8 cellular contexts compared by ENCODE assay signal in the genomic region with DNA sequence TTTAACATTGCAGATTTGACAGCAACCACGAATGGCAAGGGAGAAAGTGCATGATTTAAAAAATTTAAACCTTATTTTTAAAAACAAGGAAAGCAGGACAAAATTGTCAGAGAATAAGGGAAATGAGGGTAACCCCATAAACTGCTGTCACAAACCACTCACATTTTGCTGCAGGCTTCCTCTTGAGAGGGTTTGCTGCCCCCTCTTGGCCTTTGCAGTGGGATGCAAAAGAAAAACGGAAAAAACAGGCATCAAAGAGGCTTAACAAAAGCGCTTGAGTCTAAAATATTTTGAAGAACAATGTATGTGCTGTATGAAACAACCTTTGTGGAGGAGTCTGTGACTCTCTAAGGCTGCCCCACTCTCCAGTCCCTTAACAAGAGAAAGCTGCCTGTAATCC.
A peak's percentile ranks its signal among the peaks of the same experiment; 100 is the strongest.
DNase-seq lines count a peak whose midpoint lies in the region; ATAC-seq and TF ChIP-seq lines count a peak whose summit lies in the region.

No MANE protein-coding gene starts in this region.

- no peak overlapping the region for H2BK5ac ChIP-seq in IMR-90 (ENCODE audit: low read depth, low read length, poor library complexity, severe bottlenecking)

- H3K79me2 ChIP-seq in OCI-LY3 (ENCODE audit: low read length), result no peaks in the 10 kb centered on the region

- in situ Hi-C loops in IMR-90 (cut with MboI; ENCODE audit: low sequenced_read_pairs), result loop anchor here (10.0 kb wide), 1 partner anchor 1109 kb away; a partner anchor contains a TSS

- no peak overlapping the region for H2AK9ac ChIP-seq in IMR-90 (replicated peaks; ENCODE audit: low read depth, low read length, poor library complexity)

- no peaks in the 10 kb centered on the region for H3K79me1 ChIP-seq in IMR-90 (ENCODE audit: low read depth in 1 of 2, low read length in 2 of 2)

- H2AFZ ChIP-seq in IMR-90 (replicated peaks; ENCODE audit: low read length, poor library complexity) (no peak overlapping the region), OCI-LY3 (ENCODE audit: low read depth, low read length) (no peak overlapping the region)

- H3K27ac ChIP-seq in C4-2B (no peak overlapping the region), IMR-90 (ENCODE audit: insufficient read depth, low read length) (no peak overlapping the region), OCI-LY3 (ENCODE audit: low read length) (no peak overlapping the region), tibial artery (no peak overlapping the region)

- TF ChIP-seq RAD21 in IMR-90 (IDR thresholded peaks at IDR 0.05; ENCODE audit: low read length), result peak; percentile 96

- CTCF ChIA-PET in IMR-90 (lab: Yijun Ruan, JAX), result no interaction called here

- no peak overlapping the region for H2AK5ac ChIP-seq in IMR-90 (ENCODE audit: low read depth, low read length)

- TF ChIP-seq CTCF in C4-2B (conservative IDR thresholded peaks at IDR 0.05) (peak; percentile 86), IMR-90 (conservative IDR thresholded peaks at IDR 0.05; ENCODE audit: low read depth, low read length) (peak; percentile 89), OCI-LY3 (IDR thresholded peaks at IDR 0.05; ENCODE audit: low read depth, low read length) (peak; percentile 98), brain (conservative IDR thresholded peaks at IDR 0.05) (peak; percentile 83 to 93), tibial artery (IDR thresholded peaks at IDR 0.05) (peak; percentile 73)

- ATAC-seq in GM18858 (IDR thresholded peaks at IDR 0.05; ENCODE audit: unreplicated experiment), result peak; percentile 90
- ATAC-seq in IMR-90 (ENCODE audit: low read depth), result peak; percentile 90
- no peak for ATAC-seq in HG03139 (IDR thresholded peaks at IDR 0.05; ENCODE audit: unreplicated experiment)

- H3K4me3 ChIP-seq in IMR-90 (ENCODE audit: insufficient read depth, low read depth, low read length), result no peak overlapping the region
- H3K4me3 ChIP-seq in OCI-LY3 (ENCODE audit: low read length), result peak overlapping the region; percentile 2; the same call in 1 of the 2 replicates
- H3K4me3 ChIP-seq in tibial artery, result no peak overlapping the region

- no peaks in the 10 kb centered on the region for H3K4me1 ChIP-seq in IMR-90 (ENCODE audit: control insufficient read depth, insufficient read depth, low read length)
- no peaks in the 10 kb centered on the region for H3K4me1 ChIP-seq in OCI-LY3 (ENCODE audit: low read length)
- no peaks in the 10 kb centered on the region for H3K4me1 ChIP-seq in tibial artery

- H3K36me3 ChIP-seq in IMR-90 (ENCODE audit: control insufficient read depth, insufficient read depth, low read length), result no peaks in the 10 kb centered on the region
- H3K36me3 ChIP-seq in OCI-LY3 (replicated peaks; ENCODE audit: low read depth, low read length), result no peaks in the 10 kb centered on the region
- no peaks in the 10 kb centered on the region for H3K36me3 ChIP-seq in tibial artery

- H4K5ac ChIP-seq in IMR-90 (ENCODE audit: low read depth, low read length), result no peak overlapping the region

- DNase-seq in IMR-90 (peak; percentile 84), kidney glomerular epithelial cell (lab: John Stamatoyannopoulos, UW) (peak; percentile 22), tibial artery (peak; percentile 22 to 64)

- H3K4me3 Mint-ChIP-seq in brain, result no peak overlapping the region

- no peak overlapping the region for H3K23ac ChIP-seq in IMR-90 (ENCODE audit: low read depth, low read length)

- H3K4me2 ChIP-seq in IMR-90 (ENCODE audit: low read depth, low read length), result no peak overlapping the region
- H3K4me2 ChIP-seq in OCI-LY3 (ENCODE audit: low read length), result peak overlapping the region; percentile 29

- H3K27me3 Mint-ChIP-seq in brain, result no peaks in the 10 kb centered on the region

- WGBS in IMR-90 (ENCODE audit: extremely low coverage in 2 of 2, insufficient read length in 1 of 2), 2 experiments, result no CpG with 5 or more reads among the region's 3 CpGs

- H2BK120ac ChIP-seq in IMR-90 (ENCODE audit: low read depth, low read length), result peak overlapping the region; percentile 68

- peaks cover 0 to 24% (median 9%) of the 10 kb centered on the region in 5 experiments for H3K9me3 Mint-ChIP-seq in brain

- H3K9ac ChIP-seq in IMR-90 (ENCODE audit: low read depth, low read length) (no peak overlapping the region), OCI-LY3 (ENCODE audit: low read length) (no peak overlapping the region)

- H3K4me1 Mint-ChIP-seq in brain, result peaks cover 6% of the 10 kb centered on the region

- no peak overlapping the region for H3K18ac ChIP-seq in IMR-90 (ENCODE audit: low read depth, low read length)

- peak overlapping the region; percentile 66 for H3K4ac ChIP-seq in IMR-90 (ENCODE audit: low read depth, low read length)

- H4K91ac ChIP-seq in IMR-90 (ENCODE audit: insufficient read depth, low read depth, low read length), result no peak overlapping the region

- H3K56ac ChIP-seq in IMR-90 (ENCODE audit: extremely low read depth, insufficient read depth, low read length), result no peak overlapping the region

- peaks cover 5% of the 10 kb centered on the region for H3K36me3 Mint-ChIP-seq in brain

- TF ChIP-seq POLR2A in IMR-90 (IDR thresholded peaks at IDR 0.05; ENCODE audit: low read depth, low read length), result peak; percentile 50; the same call in 1 of the 2 replicates

- H2BK15ac ChIP-seq in IMR-90 (ENCODE audit: low read depth, low read length), result no peak overlapping the region

- intact Hi-C loops in IMR-90 (cut with micrococcal nuclease) (loop anchor here (1.0 to 10.0 kb wide), 6 partner anchors 359 to 1406 kb away; a partner anchor contains a TSS), tibial artery (cut with DNase I; ENCODE audit: low total_unique reads) (loop anchor here (5.0 kb wide), 1 partner anchor 1406 kb away; no protein-coding TSS in a partner anchor)

- POLR2A ChIA-PET in IMR-90 (lab: Charles Lee; ENCODE audit: unreplicated experiment), result no interaction called here

- H3K27me3 ChIP-seq in IMR-90 (ENCODE audit: control insufficient read depth, insufficient read depth, low read length) (no peaks in the 10 kb centered on the region), OCI-LY3 (ENCODE audit: low read depth, low read length) (no peaks in the 10 kb centered on the region), tibial artery (no peaks in the 10 kb centered on the region)

- dilution Hi-C loops in IMR-90 (cut with HindIII; ENCODE audit: low sequenced_read_pairs, unreplicated experiment), result no loop called here

- peak overlapping the region in 1 of 2 experiments; percentile 79; a peak in 1 of 4 replicates for H4K8ac ChIP-seq in IMR-90 (ENCODE audit: low read depth in 2 of 2, low read length in 2 of 2)

- no peaks in the 10 kb centered on the region for H4K20me1 ChIP-seq in IMR-90 (ENCODE audit: insufficient read depth, low read length)
- H4K20me1 ChIP-seq in OCI-LY3 (ENCODE audit: insufficient read depth, low read length), result no peaks in the 10 kb centered on the region

- H3K27ac Mint-ChIP-seq in brain, result peak overlapping the region in 1 of 5 experiments; percentile 62

- 0 out of 2 replicates have a peak overlapping the region, but pooled peaks have one; percentile 48 for H2BK20ac ChIP-seq in IMR-90 (ENCODE audit: low read depth, low read length)

- BruUV-seq in IMR-90 (replicated peaks; lab: Mats Ljungman, UMichigan), result no TSS peak

- no peak overlapping the region for H3K14ac ChIP-seq in IMR-90 (replicated peaks; ENCODE audit: low read depth, low read length)

- no peaks in the 10 kb centered on the region; the same call in 1 of the 2 replicates for H3K9me3 ChIP-seq in IMR-90 (ENCODE audit: control insufficient read depth, insufficient read depth, low read length)
- no peaks in the 10 kb centered on the region for H3K9me3 ChIP-seq in OCI-LY3 (ENCODE audit: insufficient read depth, low read length)
- no peaks in the 10 kb centered on the region for H3K9me3 ChIP-seq in tibial artery

- no peaks in the 10 kb centered on the region for H3K9me1 ChIP-seq in IMR-90 (ENCODE audit: insufficient read depth, low read length)

TF ChIP-seq in IMR-90, 13 proteins besides CTCF, POLR2A, EP300 and RAD21:
- TF ChIP-seq, protein P1, sequence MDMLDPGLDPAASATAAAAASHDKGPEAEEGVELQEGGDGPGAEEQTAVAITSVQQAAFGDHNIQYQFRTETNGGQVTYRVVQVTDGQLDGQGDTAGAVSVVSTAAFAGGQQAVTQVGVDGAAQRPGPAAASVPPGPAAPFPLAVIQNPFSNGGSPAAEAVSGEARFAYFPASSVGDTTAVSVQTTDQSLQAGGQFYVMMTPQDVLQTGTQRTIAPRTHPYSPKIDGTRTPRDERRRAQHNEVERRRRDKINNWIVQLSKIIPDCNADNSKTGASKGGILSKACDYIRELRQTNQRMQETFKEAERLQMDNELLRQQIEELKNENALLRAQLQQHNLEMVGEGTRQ (IDR thresholded peaks at IDR 0.05; ENCODE audit: low read depth, low read length), result no peak
- peak; percentile 95 for TF ChIP-seq SMC3 (IDR thresholded peaks at IDR 0.05; ENCODE audit: low read depth, low read length)

Comparison
In these comparisons a context has a peak if more than half of its experiments do, and no peak if none do; other contexts are left out.
1. DNase-seq: peak in every context shown above with its lines; median percentile 84 in IMR-90; 43 in tibial artery; 22 in kidney glomerular epithelial cell.